ENCODE assay signal across 8 cellular contexts in the genomic region with DNA sequence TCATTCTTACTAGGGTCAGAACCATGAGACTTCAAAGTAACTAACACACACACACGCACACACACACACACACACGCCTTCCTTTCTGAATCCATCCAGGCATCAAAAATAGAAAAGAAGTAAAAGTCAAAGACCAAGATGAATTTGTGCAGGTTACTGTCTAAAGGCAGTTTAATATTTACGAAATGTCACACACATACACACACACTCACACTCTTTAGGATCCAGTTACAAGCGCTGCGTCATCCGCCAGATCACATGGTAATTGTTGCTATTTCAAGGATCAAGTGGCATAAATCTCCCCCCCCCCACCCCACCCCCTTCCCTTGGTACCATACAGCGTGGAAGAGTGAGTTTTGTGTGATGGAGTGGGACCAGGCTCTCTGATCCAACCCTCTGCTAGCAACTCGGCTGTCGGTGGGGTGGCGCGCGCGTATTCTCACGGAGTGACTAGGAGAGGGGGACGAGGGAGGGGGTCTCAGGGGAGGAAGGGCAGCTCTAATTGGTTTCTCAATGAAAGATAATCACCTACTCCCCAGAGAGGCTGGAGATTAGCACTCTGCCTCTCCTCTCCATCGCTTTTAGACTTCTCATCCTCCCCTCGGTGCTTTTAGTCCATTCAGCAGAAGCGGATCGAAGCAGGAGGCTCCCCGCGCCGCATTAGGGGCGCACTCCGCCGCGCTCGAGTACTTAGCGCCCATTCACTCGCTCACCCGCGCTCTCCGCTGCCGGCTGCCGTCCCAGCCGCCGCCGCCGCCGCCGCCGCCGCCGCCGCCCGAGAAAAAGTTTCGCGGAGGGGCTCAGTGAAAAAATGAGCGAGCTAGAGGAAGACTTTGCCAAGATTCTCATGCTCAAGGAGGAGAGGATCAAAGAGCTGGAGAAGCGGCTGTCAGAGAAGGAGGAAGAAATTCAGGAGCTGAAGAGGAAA.
A peak's percentile ranks its signal among the peaks of the same experiment; 100 is the strongest.
DNase-seq lines count a peak whose midpoint lies in the region; ATAC-seq and TF ChIP-seq lines count a peak whose summit lies in the region.

No MANE protein-coding gene starts in this region.

- H3K27me3 ChIP-seq in NT2/D1 (ENCODE audit: insufficient read depth, insufficient read length) (peaks cover 33% of the 10 kb centered on the region), endodermal cell (ENCODE audit: control insufficient read depth, insufficient read depth, low read length, poor library complexity, severe bottlenecking) (peaks cover 66% of the 10 kb centered on the region)

- H3K4me1 ChIP-seq in NT2/D1 (ENCODE audit: insufficient read depth, insufficient read length) (no peaks in the 10 kb centered on the region), endodermal cell (ENCODE audit: control insufficient read depth, insufficient read depth, low read length) (no peaks in the 10 kb centered on the region), mesodermal cell (ENCODE audit: control insufficient read depth, insufficient read depth, low read length, poor library complexity, severe bottlenecking) (peaks cover 12% of the 10 kb centered on the region)

- H3K36me3 Mint-ChIP-seq in endodermal cell (ENCODE audit: low read depth), result no peaks in the 10 kb centered on the region

- DNase-seq in NT2/D1 (ENCODE audit: low read depth, low spot score), result no peak
- DNase-seq in endodermal cell, result peak; percentile 75
- peak; percentile 52 for DNase-seq in ureter (ENCODE audit: low spot score)
- DNase-seq in UCSD-AML1 (lab: John Stamatoyannopoulos, UW; ENCODE audit: unreplicated experiment), result no peak
- no peak for DNase-seq in NCI-H1930 (lab: John Stamatoyannopoulos, UW)
- no peak for DNase-seq in NCI-H446 treated with DMSO at 0.1 percent for 48 hours (lab: John Stamatoyannopoulos, UW)

- peaks cover 57% of the 10 kb centered on the region for H3K27me3 Mint-ChIP-seq in endodermal cell (ENCODE audit: insufficient read depth)

- H3K9me3 ChIP-seq in NT2/D1 (ENCODE audit: insufficient read depth, low read length) (no peaks in the 10 kb centered on the region), endodermal cell (ENCODE audit: control insufficient read depth, low read length) (no peaks in the 10 kb centered on the region), mesodermal cell (ENCODE audit: control insufficient read depth, low read length) (no peaks in the 10 kb centered on the region)

- 3 to 6% methylated on average over 19 to 48 of the region's 49 CpGs for WGBS in endodermal cell (ENCODE audit: insufficient coverage in 1 of 2, insufficient read length in 1 of 2), 2 experiments
- 2 to 6% methylated on average over 19 to 26 of the region's 49 CpGs for WGBS in mesodermal cell (ENCODE audit: insufficient coverage in 2 of 2), 2 experiments

- H3K4me3 Mint-ChIP-seq in endodermal cell, result peak overlapping the region; percentile 70

- TF ChIP-seq CTCF in endodermal cell (conservative IDR thresholded peaks at IDR 0.05), result no peak

- H3K9me3 Mint-ChIP-seq in endodermal cell, result no peaks in the 10 kb centered on the region

- H3K4me3 ChIP-seq in NT2/D1 (ENCODE audit: insufficient read length, low read depth) (peak overlapping the region; percentile 71), endodermal cell (ENCODE audit: low read length) (peak overlapping the region; percentile 74), mesodermal cell (ENCODE audit: extremely low read depth, insufficient read depth, low read length, poor library complexity, severe bottlenecking) (peak overlapping the region; percentile 57)

- peak; percentile 46 for ATAC-seq in GM18909 (IDR thresholded peaks at IDR 0.05; ENCODE audit: poor library complexity, unreplicated experiment)

- H3K27ac Mint-ChIP-seq in endodermal cell, result no peak overlapping the region

- H3K36me3 ChIP-seq in NT2/D1 (ENCODE audit: insufficient read depth, insufficient read length, low read length) (no peaks in the 10 kb centered on the region), endodermal cell (ENCODE audit: control insufficient read depth, insufficient read depth, low read length) (no peaks in the 10 kb centered on the region), mesodermal cell (ENCODE audit: control insufficient read depth, insufficient read depth, low read length) (no peaks in the 10 kb centered on the region)

- peaks cover 11% of the 10 kb centered on the region for H3K4me1 Mint-ChIP-seq in endodermal cell

- H3K9ac ChIP-seq in NT2/D1 (ENCODE audit: insufficient read length, low read depth) (peak overlapping the region; percentile 80), endodermal cell (ENCODE audit: extremely low read depth, low read length, poor library complexity, severe bottlenecking) (no peak overlapping the region)

- no peak overlapping the region for H3K27ac ChIP-seq in endodermal cell (ENCODE audit: low read depth, low read length)
- H3K27ac ChIP-seq in mesodermal cell (ENCODE audit: low read depth, low read length, severe bottlenecking), result no peak overlapping the region

Comparison
In these comparisons a context has a peak if more than half of its experiments do, and no peak if none do; other contexts are left out.
1. DNase-seq: peak in endodermal cell (single experiment) and ureter (single experiment); none in NT2/D1 (single experiment), UCSD-AML1 (single experiment), NCI-H1930 (0 of 2) and NCI-H446 treated with DMSO at 0.1 percent for 48 hours (single experiment).
2. Peak in every context shown above with its lines, with median percentiles within 50 percentile points of each other: H3K4me3 ChIP-seq.